In genomic region chr15:65869954-65870871, GRCh38 we compare ENCODE assay signal across 8 cellular contexts. TPM values are rescaled to one million over a fixed set of nuclear protein-coding genes. Genes with fewer than 3 reads are reported as not detected.
DNase-seq lines count a peak whose midpoint lies in the region; ATAC-seq and TF ChIP-seq lines count a peak whose summit lies in the region.

No MANE protein-coding gene starts in this region.

- H3K4me1 ChIP-seq in left lung: peaks cover 5 to 53% of the 10 kb centered on the region in 2 donors

- intact Hi-C loops in dendritic cell treated with granulocyte-macrophage colony-stimulating factor and Interleukin-4, amounts not matched to agents 40 ng/mL and 50 ng/mL, for 4 days (cut with micrococcal nuclease): loop anchor here (1.0 to 2.0 kb wide), 2 partner anchors 29 to 259 kb away; partner anchors contain the start of gene INTS14
- intact Hi-C loops in left lung (cut with DNase I): no loop called here

- peak overlapping the region; percentile 99 to 100 (median 100) for H3K27ac Mint-ChIP-seq in IgD-negative memory B cell
- H3K27ac Mint-ChIP-seq in dendritic cell treated with granulocyte-macrophage colony-stimulating factor and Interleukin-4, amounts not matched to agents 40 ng/mL and 50 ng/mL, for 4 days: peak overlapping the region; percentile 98

- peak; percentile 45 for ATAC-seq in left lung

- H3K4me3 Mint-ChIP-seq in IgD-negative memory B cell: peak overlapping the region; percentile 95 to 100 (median 98)
- peak overlapping the region; percentile 96 for H3K4me3 Mint-ChIP-seq in dendritic cell treated with granulocyte-macrophage colony-stimulating factor and Interleukin-4, amounts not matched to agents 40 ng/mL and 50 ng/mL, for 4 days

- peak overlapping the region; percentile 91 to 95 for H3K27ac ChIP-seq in left lung

- H3K4me1 Mint-ChIP-seq in IgD-negative memory B cell: peaks cover 17 to 25% (median 23%) of the 10 kb centered on the region in 3 donors
- H3K4me1 Mint-ChIP-seq in dendritic cell treated with granulocyte-macrophage colony-stimulating factor and Interleukin-4, amounts not matched to agents 40 ng/mL and 50 ng/mL, for 4 days (ENCODE audit: low read depth): peaks cover 24% of the 10 kb centered on the region

- H3K36me3 ChIP-seq in left lung: peaks cover 0 to 13% of the 10 kb centered on the region in 2 donors

- TF ChIP-seq CTCF in left lung (IDR thresholded peaks at IDR 0.05): no peak

- H3K27me3 Mint-ChIP-seq in IgD-negative memory B cell: no peaks in the 10 kb centered on the region
- no peaks in the 10 kb centered on the region for H3K27me3 Mint-ChIP-seq in dendritic cell treated with granulocyte-macrophage colony-stimulating factor and Interleukin-4, amounts not matched to agents 40 ng/mL and 50 ng/mL, for 4 days

- DNase-seq in NCI-H1092 treated with DMSO at 0.1 percent for 48 hours (lab: John Stamatoyannopoulos, UW) (peak; percentile 21), NCI-H1092 (lab: John Stamatoyannopoulos, UW) (no peak), SW480 (ENCODE audit: low spot score) (peak; percentile 73), left lung (peak in 1 of 2 donors; percentile 45), foreskin melanocyte (no peak)
- peak; percentile 34 for DNase-seq in stimulated activated naive CD4-positive, alpha-beta T cell treated with Interleukin-2 at 50 U/mL for 16 hours (lab: John Stamatoyannopoulos, UW)

- H3K27me3 ChIP-seq in left lung: no peaks in the 10 kb centered on the region

- H3K36me3 Mint-ChIP-seq in IgD-negative memory B cell: peaks cover 2% of the 10 kb centered on the region
- peaks cover 27% of the 10 kb centered on the region for H3K36me3 Mint-ChIP-seq in dendritic cell treated with granulocyte-macrophage colony-stimulating factor and Interleukin-4, amounts not matched to agents 40 ng/mL and 50 ng/mL, for 4 days (ENCODE audit: low read depth)

- no peaks in the 10 kb centered on the region for H3K9me3 ChIP-seq in left lung

- H3K9me3 Mint-ChIP-seq in IgD-negative memory B cell: peaks cover 0 to 2% (median 0%) of the 10 kb centered on the region in 3 donors
- H3K9me3 Mint-ChIP-seq in dendritic cell treated with granulocyte-macrophage colony-stimulating factor and Interleukin-4, amounts not matched to agents 40 ng/mL and 50 ng/mL, for 4 days: no peaks in the 10 kb centered on the region

- peak overlapping the region; percentile 94 to 99 for H3K4me3 ChIP-seq in left lung

RNA-seq across cellular contexts. Expression of gene RAB11A, which starts 0.9 kb away (rescaled TPM):
- 248 TPM for polyA plus RNA-seq in IgD-negative memory B cell
- 100 to 1,000 TPM; 215 to 217 TPM for total RNA-seq in left lung

Comparison
In these comparisons a context has a peak if more than half of its experiments do, and no peak if none do; other contexts are left out.
1. DNase-seq: peak in NCI-H1092 treated with DMSO at 0.1 percent for 48 hours (single experiment), SW480 (single experiment) and stimulated activated naive CD4-positive, alpha-beta T cell treated with Interleukin-2 at 50 U/mL for 16 hours (single experiment); none in NCI-H1092 (single experiment) and foreskin melanocyte (single experiment).